Comparison of ENCODE assay signal across 11 cellular contexts in genomic region chr15:75785771-75786563, GRCh38. TPM values are rescaled to one million over a fixed set of nuclear protein-coding genes. Genes with fewer than 3 reads are reported as not detected.
DNase-seq lines count a peak whose midpoint lies in the region; ATAC-seq and TF ChIP-seq lines count a peak whose summit lies in the region.
"Had no signal": no experiment of that assay in that cellular context is flagged by ENCODE, and none has a peak within 500 bp of the region (broad histone marks: within the 10 kb centered on the region; RNA-seq: fewer than 3 reads in every experiment).

No MANE protein-coding gene starts in this region.

- DNase-seq in activated CD8-positive, alpha-beta memory T cell treated with anti-CD3 and anti-CD28 coated beads, Interleukin-2, amount 10 ng/mL, durations not matched to agents 7 days and 5 days: peak; percentile 44
- DNase-seq in activated CD8-positive, alpha-beta memory T cell treated with anti-CD3 and anti-CD28 coated beads, Interleukin-2, amount 50 U/mL, for 48 hours: no peak
- DNase-seq in NCI-H82 treated with DMSO at 0.1 percent for 48 hours (lab: John Stamatoyannopoulos, UW; ENCODE audit: unreplicated experiment) (peak; percentile 29), fibroblast of lung (ENCODE audit: low read depth in 2 of 2) (peak; percentile 1 to 9), OCI-M2 (lab: John Stamatoyannopoulos, UW; ENCODE audit: unreplicated experiment) (no peak)
- peak; percentile 19 for DNase-seq in stimulated activated CD8-positive, alpha-beta memory T cell treated with anti-CD3 and anti-CD28 coated beads, Interleukin-4, amount 100 ng/mL, for 48 hours
- no peak for DNase-seq in activated CD4-positive, CD25-positive, alpha-beta regulatory T cell (lab: John Stamatoyannopoulos, UW)
- DNase-seq: activated naive CD4-positive, alpha-beta T cell; nucleus accumbens had no signal

- H3K4me1 Mint-ChIP-seq in activated CD8-positive, alpha-beta memory T cell treated with anti-CD3 and anti-CD28 coated beads, Interleukin-2, amount 10 ng/mL, durations not matched to agents 7 days and 5 days: peaks cover 2% of the 10 kb centered on the region

- no peak for ATAC-seq in activated CD8-positive, alpha-beta memory T cell treated with anti-CD3 and anti-CD28 coated beads, Interleukin-2, amount 10 ng/mL, durations not matched to agents 7 days and 5 days
- ATAC-seq in GM19351 (IDR thresholded peaks at IDR 0.05; ENCODE audit: unreplicated experiment): no peak

- no peak overlapping the region for H3K27ac ChIP-seq in fibroblast of lung (ENCODE audit: insufficient read depth, low read length)
- H3K27ac ChIP-seq: upper lobe of left lung had no signal

- no peak overlapping the region for H3K4me3 Mint-ChIP-seq in activated CD8-positive, alpha-beta memory T cell treated with anti-CD3 and anti-CD28 coated beads, Interleukin-2, amount 10 ng/mL, durations not matched to agents 7 days and 5 days

- H3K4me2 ChIP-seq in fibroblast of lung (ENCODE audit: extremely low read depth, insufficient read depth, low read length): no peak overlapping the region

- no peaks in the 10 kb centered on the region for H3K9me3 Mint-ChIP-seq in activated CD8-positive, alpha-beta memory T cell treated with anti-CD3 and anti-CD28 coated beads, Interleukin-2, amount 10 ng/mL, durations not matched to agents 7 days and 5 days (ENCODE audit: low read depth)

- TF ChIP-seq CTCF in fibroblast of lung (conservative IDR thresholded peaks at IDR 0.05 in 1 of 2, IDR thresholded peaks at IDR 0.05 in 1 of 2; ENCODE audit: low read depth in 1 of 2, low read length in 2 of 2): peak in 1 of 2 donors; percentile 27

- no peak overlapping the region for H3K9ac ChIP-seq in fibroblast of lung (ENCODE audit: insufficient read depth, low read length)

- H2AFZ ChIP-seq in fibroblast of lung (ENCODE audit: low read length): no peak overlapping the region

- H3K27me3 ChIP-seq in fibroblast of lung (ENCODE audit: control insufficient read depth, insufficient read depth, low read length): peaks cover 24% of the 10 kb centered on the region
- H3K27me3 ChIP-seq: upper lobe of left lung had no signal

- H3K27ac Mint-ChIP-seq in activated CD8-positive, alpha-beta memory T cell treated with anti-CD3 and anti-CD28 coated beads, Interleukin-2, amount 10 ng/mL, durations not matched to agents 7 days and 5 days: no peak overlapping the region

- H3K4me1 ChIP-seq in fibroblast of lung (ENCODE audit: control insufficient read depth, extremely low read depth, insufficient read depth, low read length): no peaks in the 10 kb centered on the region
- H3K4me1 ChIP-seq: upper lobe of left lung had no signal

- no peaks in the 10 kb centered on the region for H3K9me3 ChIP-seq in fibroblast of lung (ENCODE audit: control insufficient read depth, insufficient read depth, low read depth, low read length)
- H3K9me3 ChIP-seq: upper lobe of left lung had no signal

- no peak overlapping the region for H3K4me3 ChIP-seq in fibroblast of lung (replicated peaks in 1 of 4; ENCODE audit: control extremely low read depth in 1 of 4, insufficient read depth in 1 of 4, low read depth in 3 of 4, low read length in 4 of 4)
- H3K4me3 ChIP-seq: upper lobe of left lung had no signal

- no peaks in the 10 kb centered on the region for H3K36me3 ChIP-seq in fibroblast of lung (ENCODE audit: control insufficient read depth, insufficient read depth, low read length)
- H3K36me3 ChIP-seq: upper lobe of left lung had no signal

- no peaks in the 10 kb centered on the region for H4K20me1 ChIP-seq in fibroblast of lung (ENCODE audit: control insufficient read depth, extremely low read depth, insufficient read depth, low read length)

- CTCF ChIA-PET in activated CD8-positive, alpha-beta memory T cell treated with anti-CD3 and anti-CD28 coated beads, Interleukin-2, amount 10 ng/mL, durations not matched to agents 7 days and 5 days (lab: Charles Lee): interaction anchor here (1.2 to 2.0 kb wide), 4 partner anchors 16 to 353 kb away, joined by 3 to 6 read pairs (median 4); no protein-coding TSS in a partner anchor

- peaks cover 57% of the 10 kb centered on the region for H3K27me3 Mint-ChIP-seq in activated CD8-positive, alpha-beta memory T cell treated with anti-CD3 and anti-CD28 coated beads, Interleukin-2, amount 10 ng/mL, durations not matched to agents 7 days and 5 days

- no peaks in the 10 kb centered on the region for H3K36me3 Mint-ChIP-seq in activated CD8-positive, alpha-beta memory T cell treated with anti-CD3 and anti-CD28 coated beads, Interleukin-2, amount 10 ng/mL, durations not matched to agents 7 days and 5 days

- no peaks in the 10 kb centered on the region for H3K79me2 ChIP-seq in fibroblast of lung (ENCODE audit: control insufficient read depth, insufficient read depth, low read length)

RNA-seq across cellular contexts. Expression of gene UBE2Q2, which starts 57.3 kb away (rescaled TPM):
- total RNA-seq in activated CD8-positive, alpha-beta memory T cell treated with anti-CD3 and anti-CD28 coated beads, Interleukin-2, amount 10 ng/mL, durations not matched to agents 7 days and 5 days: 10 to 100 TPM; 25.5 to 36.3 TPM
- total RNA-seq in fibroblast of lung: 55.7 and 62.6 TPM in 2 replicates
- polyA plus RNA-seq in fibroblast of lung: 38.7 and 55.7 TPM in 2 replicates
- polyA plus RNA-seq in fibroblast of lung (2012): 29.4 and 34.8 TPM in 2 replicates
- polyA minus RNA-seq in fibroblast of lung (ENCODE audit: low replicate concordance): 2.4 and 8.5 TPM in 2 replicates

Comparison
In these comparisons a context has a peak if more than half of its experiments do, and no peak if none do; other contexts are left out.
1. DNase-seq: peak in activated CD8-positive, alpha-beta memory T cell treated with anti-CD3 and anti-CD28 coated beads, Interleukin-2, amount 10 ng/mL, durations not matched to agents 7 days and 5 days (single experiment), NCI-H82 treated with DMSO at 0.1 percent for 48 hours (single experiment), fibroblast of lung (2 of 2) and stimulated activated CD8-positive, alpha-beta memory T cell treated with anti-CD3 and anti-CD28 coated beads, Interleukin-4, amount 100 ng/mL, for 48 hours (single experiment); none in activated CD8-positive, alpha-beta memory T cell treated with anti-CD3 and anti-CD28 coated beads, Interleukin-2, amount 50 U/mL, for 48 hours (single experiment), OCI-M2 (single experiment) and activated CD4-positive, CD25-positive, alpha-beta regulatory T cell (0 of 4).